Comparison of ENCODE assay signal across 8 cellular contexts in the genomic region with DNA sequence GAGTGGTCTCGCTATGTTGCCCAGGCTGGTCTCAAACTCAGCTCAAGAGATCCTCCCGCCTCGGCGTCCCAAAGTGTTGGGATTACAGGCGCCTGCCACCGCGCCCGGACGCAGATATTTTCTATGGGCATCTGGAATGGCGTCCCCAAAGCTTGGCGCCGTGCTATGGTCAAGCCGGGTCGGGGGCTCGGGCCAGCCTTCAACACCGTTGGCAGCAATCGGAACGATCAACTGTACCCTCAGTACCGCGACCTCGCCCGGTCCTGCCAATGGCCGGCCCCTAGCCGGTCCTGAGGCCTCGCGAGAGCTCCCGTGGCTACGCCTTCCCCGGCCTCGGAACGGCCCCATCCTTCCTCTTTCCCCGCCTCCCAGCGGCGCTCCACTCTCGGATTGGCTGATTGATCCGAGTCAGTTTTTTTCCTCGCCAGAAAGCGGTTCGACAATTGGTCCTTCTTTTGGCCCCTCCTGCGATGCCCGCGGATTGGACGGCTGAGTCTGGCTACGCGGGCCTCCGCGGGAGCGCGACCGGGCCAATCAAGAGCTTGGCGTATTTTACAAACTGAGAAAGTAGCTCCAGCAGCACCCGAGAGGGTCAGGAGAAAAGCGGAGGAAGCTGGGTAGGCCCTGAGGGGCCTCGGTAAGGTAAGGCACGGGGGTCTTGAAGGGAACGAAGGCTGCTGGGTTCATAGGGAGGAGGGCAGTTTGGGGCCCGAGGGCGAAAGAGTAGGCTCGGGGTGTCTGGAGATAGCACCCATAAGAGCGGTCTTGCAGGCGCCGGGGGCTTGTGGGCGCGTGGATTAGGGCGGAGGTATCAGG. TPM values are rescaled to one million over a fixed set of nuclear protein-coding genes. Genes with fewer than 3 reads are reported as not detected.
A peak's percentile ranks its signal among the peaks of the same experiment; 100 is the strongest.
DNase-seq lines count a peak whose midpoint lies in the region; ATAC-seq, FAIRE-seq and TF ChIP-seq lines count a peak whose summit lies in the region.

A gene with protein sequence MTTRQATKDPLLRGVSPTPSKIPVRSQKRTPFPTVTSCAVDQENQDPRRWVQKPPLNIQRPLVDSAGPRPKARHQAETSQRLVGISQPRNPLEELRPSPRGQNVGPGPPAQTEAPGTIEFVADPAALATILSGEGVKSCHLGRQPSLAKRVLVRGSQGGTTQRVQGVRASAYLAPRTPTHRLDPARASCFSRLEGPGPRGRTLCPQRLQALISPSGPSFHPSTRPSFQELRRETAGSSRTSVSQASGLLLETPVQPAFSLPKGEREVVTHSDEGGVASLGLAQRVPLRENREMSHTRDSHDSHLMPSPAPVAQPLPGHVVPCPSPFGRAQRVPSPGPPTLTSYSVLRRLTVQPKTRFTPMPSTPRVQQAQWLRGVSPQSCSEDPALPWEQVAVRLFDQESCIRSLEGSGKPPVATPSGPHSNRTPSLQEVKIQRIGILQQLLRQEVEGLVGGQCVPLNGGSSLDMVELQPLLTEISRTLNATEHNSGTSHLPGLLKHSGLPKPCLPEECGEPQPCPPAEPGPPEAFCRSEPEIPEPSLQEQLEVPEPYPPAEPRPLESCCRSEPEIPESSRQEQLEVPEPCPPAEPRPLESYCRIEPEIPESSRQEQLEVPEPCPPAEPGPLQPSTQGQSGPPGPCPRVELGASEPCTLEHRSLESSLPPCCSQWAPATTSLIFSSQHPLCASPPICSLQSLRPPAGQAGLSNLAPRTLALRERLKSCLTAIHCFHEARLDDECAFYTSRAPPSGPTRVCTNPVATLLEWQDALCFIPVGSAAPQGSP (plus strand): TSS at position 548 of the 816 bp plus-strand sequence. CDS start 354 bp downstream, outside the sequence.

- H2BK5ac ChIP-seq in trophoblast cell (ENCODE audit: low read depth, low read length, poor library complexity), result peak within 1 kb of the TSS; percentile 56

- DNase-seq in GM12892 (ENCODE audit: insufficient read length), result peak; percentile 98
- peak; percentile 98 for DNase-seq in NCI-H1436 (lab: John Stamatoyannopoulos, UW)
- DNase-seq in SW480 (ENCODE audit: low spot score), result peak; percentile 97
- peak; percentile 94 for DNase-seq in activated naive CD8-positive, alpha-beta T cell treated with anti-CD3 and anti-CD28 coated beads, Interleukin-2, amount 50 U/mL, for 16 hours (ENCODE audit: low read depth, low spot score)
- DNase-seq in cardiac septum (ENCODE audit: low spot score), result peak; percentile 98
- peak; percentile 98 to 100 for DNase-seq in trophoblast cell
- peak; percentile 98 for DNase-seq in type B pancreatic cell (ENCODE audit: extremely low spot score, unreplicated experiment)

- H3K4me2 ChIP-seq in trophoblast cell (ENCODE audit: low read length), result peak within 1 kb of the TSS; percentile 88

- peak within 1 kb of the TSS; percentile 15 for H2BK120ac ChIP-seq in trophoblast cell (ENCODE audit: insufficient read depth, low read length, poor library complexity)

- no peaks in the 10 kb centered on the region for H3K9me3 Mint-ChIP-seq in type B pancreatic cell

- peaks cover 8% of the 10 kb centered on the region for H3K36me3 Mint-ChIP-seq in type B pancreatic cell

- peaks cover 11 to 13% of the 10 kb centered on the region in 2 experiments for H3K4me1 ChIP-seq in trophoblast cell (ENCODE audit: control insufficient read depth in 1 of 2, insufficient read depth in 2 of 2, low read length in 2 of 2)

- no peak for TF ChIP-seq CTCF in type B pancreatic cell (conservative IDR thresholded peaks at IDR 0.05)

- H3K9ac ChIP-seq in trophoblast cell (ENCODE audit: low read length), result peak within 1 kb of the TSS; percentile 84

- H3K4ac ChIP-seq in trophoblast cell (ENCODE audit: low read depth, low read length), result peak within 1 kb of the TSS; percentile 73

- intact Hi-C loops in cardiac septum (cut with DNase I), result no loop called here

- H3K27ac Mint-ChIP-seq in type B pancreatic cell, result peak within 1 kb of the TSS; percentile 93

- H3K9me3 ChIP-seq in trophoblast cell (ENCODE audit: insufficient read depth, low read depth, low read length), result no peaks in the 10 kb centered on the region

- no peaks in the 10 kb centered on the region for H3K27me3 ChIP-seq in trophoblast cell (ENCODE audit: insufficient read depth, low read length)

- H4K12ac ChIP-seq in trophoblast cell (ENCODE audit: low read depth, low read length), result peak within 1 kb of the TSS; percentile 92

- no peak within 1 kb of the TSS for H2BK12ac ChIP-seq in trophoblast cell (ENCODE audit: low read length)

- peaks cover 17% of the 10 kb centered on the region for H3K4me1 Mint-ChIP-seq in type B pancreatic cell (ENCODE audit: unreplicated experiment)

- peak; percentile 97 for FAIRE-seq in GM12892 (lab: Jason Lieb, UNC)

- H3K36me3 ChIP-seq in trophoblast cell (ENCODE audit: control insufficient read depth in 1 of 2, insufficient read depth in 2 of 2, low read length in 2 of 2), result peaks cover 15 to 19% of the 10 kb centered on the region in 2 experiments

- H3K79me1 ChIP-seq in trophoblast cell (ENCODE audit: low read length), result peaks cover 5% of the 10 kb centered on the region

- no CpG with 5 or more reads among the region's 65 CpGs for WGBS in trophoblast cell (ENCODE audit: extremely low coverage, insufficient coverage, insufficient read length)

- peak within 1 kb of the TSS; percentile 100 for H3K4me3 Mint-ChIP-seq in type B pancreatic cell

- TF ChIP-seq POLR2A in GM12892 (IDR thresholded peaks at IDR 0.05; ENCODE audit: low read depth, low read length), result peak; percentile 81; the same call in 1 of the 2 replicates

- peak within 1 kb of the TSS; percentile 65 for H4K91ac ChIP-seq in trophoblast cell (ENCODE audit: low read depth, low read length)

- H3K14ac ChIP-seq in trophoblast cell (ENCODE audit: low read length), result peak within 1 kb of the TSS; percentile 67

- peaks cover 2% of the 10 kb centered on the region for H3K79me2 ChIP-seq in trophoblast cell (ENCODE audit: control insufficient read depth, insufficient read depth, low read length, poor library complexity)

- peak; percentile 97 for ATAC-seq in HG02840 (IDR thresholded peaks at IDR 0.05; ENCODE audit: low FRiP score, unreplicated experiment)

- H3K23ac ChIP-seq in trophoblast cell (ENCODE audit: low read length), result no peak within 1 kb of the TSS

- peak within 1 kb of the TSS; percentile 94 for H4K8ac ChIP-seq in trophoblast cell (ENCODE audit: low read depth, low read length)

- H2AFZ ChIP-seq in trophoblast cell (ENCODE audit: insufficient read depth, low read length, poor library complexity), result peak within 1 kb of the TSS; percentile 94

- H3K27ac ChIP-seq in trophoblast cell (ENCODE audit: low read depth, low read length), result no peak within 1 kb of the TSS

- H3K18ac ChIP-seq in trophoblast cell (ENCODE audit: low read length), result peak within 1 kb of the TSS; percentile 64

- peaks cover 17% of the 10 kb centered on the region for H3K27me3 Mint-ChIP-seq in type B pancreatic cell

- H2AK5ac ChIP-seq in trophoblast cell (ENCODE audit: low read length), result peak within 1 kb of the TSS; percentile 53

- peak within 1 kb of the TSS; percentile 84 for H3K4me3 ChIP-seq in trophoblast cell (ENCODE audit: low read depth, low read length)

RNA-seq across cellular contexts. Expression of the gene that starts here (rescaled TPM):
- 21.9 TPM for polyA plus RNA-seq in GM12892 (2012; ENCODE audit: missing spikeins)
- total RNA-seq in cardiac septum, result not detected
- 36.9 and 42.9 TPM in 2 replicates for polyA plus RNA-seq in trophoblast cell (2013)
- total RNA-seq in type B pancreatic cell (ENCODE audit: low replicate concordance), result 21.7 and 66.3 TPM in 2 replicates

Comparison
In these comparisons a context has a peak if more than half of its experiments do, and no peak if none do; other contexts are left out.
1. RNA of the gene that starts here (total RNA-seq): 21.7 to 66.3 TPM in type B pancreatic cell; not detected in cardiac septum (single experiment); every median in the first group is over 10 times any median in the second.
2. Peak in DNase-seq in cardiac septum; RNA of the gene not detected or under 1 TPM.
3. Peak in every context shown above with its lines, with median percentiles within 50 percentile points of each other: DNase-seq.